Comparison of ENCODE assay signal across 23 cellular contexts in genomic region chr9:132776268-132776667, GRCh38.
"Had no signal": no experiment of that assay in that cellular context is flagged by ENCODE, and none has a peak within 500 bp of the region (broad histone marks: within the 10 kb centered on the region; RNA-seq: fewer than 3 reads in every experiment).

No MANE protein-coding gene starts in this region.

- DNase-seq: cerebellar nuclear complex; dorsolateral prefrontal cortex; effector CD8-positive, alpha-beta T cell; esophagus squamous epithelium; foreskin melanocyte; glutamatergic neuron; heart right ventricle; hippocampal formation; kidney glomerular epithelial cell; left colon; left ventricle myocardium superior; lower lobe of right lung; natural killer cell; right lobe of liver; stimulated activated CD4-positive, alpha-beta T cell treated with anti-CD3 and anti-CD28 coated beads, Interleukin-12 subunit alpha, Interleukin-12 subunit beta, amount 100 ng/mL, for 4 hours; stimulated activated CD4-positive, alpha-beta T cell treated with anti-CD3 and anti-CD28 coated beads, Interleukin-1b, Interleukin-23, amount 100 ng/mL, for 48 hours; stimulated activated CD4-positive, alpha-beta T cell treated with anti-CD3 and anti-CD28 coated beads, Interleukin-4, amount 100 ng/mL, for 1 hour; stimulated activated CD8-positive, alpha-beta memory T cell treated with anti-CD3 and anti-CD28 coated beads, Interleukin-4, amount 100 ng/mL, for 48 hours; stimulated activated naive CD4-positive, alpha-beta T cell; stimulated activated naive CD8-positive, alpha-beta T cell treated with anti-CD3 and anti-CD28 coated beads, Interleukin-15, amount 100 ng/mL, for 72 hours; thyroid gland; trophoblast cell had no signal

- ATAC-seq: heart right ventricle; left colon; left ventricle myocardium superior; lower lobe of right lung; natural killer cell; right lobe of liver; stimulated activated naive CD8-positive, alpha-beta T cell treated with anti-CD3 and anti-CD28 coated beads, Interleukin-15, amount 100 ng/mL, for 72 hours had no signal

- H3K9me3 Mint-ChIP-seq: natural killer cell had no signal

- H3K36me3 Mint-ChIP-seq: natural killer cell had no signal

- H3K27ac Mint-ChIP-seq: natural killer cell; progenitor cell of endocrine pancreas; stimulated activated naive CD8-positive, alpha-beta T cell treated with anti-CD3 and anti-CD28 coated beads, Interleukin-15, amount 100 ng/mL, for 72 hours had no signal

- H3K4me3 Mint-ChIP-seq: natural killer cell; stimulated activated naive CD8-positive, alpha-beta T cell treated with anti-CD3 and anti-CD28 coated beads, Interleukin-15, amount 100 ng/mL, for 72 hours had no signal
